ENCODE assay signal across 32 cellular contexts in the genomic region with DNA sequence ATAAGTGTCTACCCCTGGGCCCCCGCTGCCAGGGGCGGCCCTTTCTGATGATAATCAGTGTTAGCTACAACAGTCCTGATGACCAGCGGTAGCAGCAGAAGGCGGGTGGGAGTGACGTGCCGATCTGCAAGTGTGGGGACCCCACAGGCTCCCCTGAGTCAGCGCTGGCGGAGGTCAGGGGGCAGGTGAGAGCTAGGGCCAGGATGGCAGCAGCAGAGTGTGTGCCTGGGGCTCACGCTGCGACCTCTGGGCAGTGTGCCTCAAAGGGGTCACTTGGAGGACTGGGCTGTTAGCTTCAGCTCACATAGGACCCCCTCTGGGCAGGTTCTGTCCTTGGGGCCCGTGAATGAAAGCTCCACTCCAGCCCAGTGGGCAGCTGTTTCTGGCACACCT.
"Had no signal": no experiment of that assay in that cellular context is flagged by ENCODE, and none has a peak within 500 bp of the region (broad histone marks: within the 10 kb centered on the region; RNA-seq: fewer than 3 reads in every experiment).

No MANE protein-coding gene starts in this region.

- H3K27me3 ChIP-seq: Peyer's patch had no signal

- ATAC-seq: activated naive CD8-positive, alpha-beta T cell treated with anti-CD3 and anti-CD28 coated beads, Interleukin-2, amount 50 U/mL, for 24 hours; PC-3 had no signal

- H3K27me3 Mint-ChIP-seq: activated B cell treated with CpG ODN at 0.5 μM for 24 hours; activated CD4-positive, alpha-beta memory T cell treated with anti-CD3 and anti-CD28 coated beads for 36 hours; activated naive CD4-positive, alpha-beta T cell treated with anti-CD3 and anti-CD28 coated beads, Interleukin-2, amount 10 ng/mL, durations not matched to agents 7 days and 5 days; activated naive CD8-positive, alpha-beta T cell; activated naive CD8-positive, alpha-beta T cell treated with anti-CD3 and anti-CD28 coated beads, Interleukin-2, amount 50 U/mL, for 24 hours; brain had no signal

- H3K4me3 Mint-ChIP-seq: activated B cell treated with CpG ODN at 0.5 μM for 24 hours; activated CD4-positive, alpha-beta memory T cell treated with anti-CD3 and anti-CD28 coated beads for 36 hours; activated naive CD4-positive, alpha-beta T cell treated with anti-CD3 and anti-CD28 coated beads, Interleukin-2, amount 10 ng/mL, durations not matched to agents 7 days and 5 days; activated naive CD8-positive, alpha-beta T cell; activated naive CD8-positive, alpha-beta T cell treated with anti-CD3 and anti-CD28 coated beads, Interleukin-2, amount 50 U/mL, for 24 hours; brain had no signal

- H3K36me3 Mint-ChIP-seq: activated CD4-positive, alpha-beta memory T cell treated with anti-CD3 and anti-CD28 coated beads for 36 hours; activated naive CD4-positive, alpha-beta T cell treated with anti-CD3 and anti-CD28 coated beads, Interleukin-2, amount 10 ng/mL, durations not matched to agents 7 days and 5 days; activated naive CD8-positive, alpha-beta T cell; brain had no signal

- H3K4me3 ChIP-seq: Peyer's patch had no signal

- H3K4me1 Mint-ChIP-seq: activated B cell treated with CpG ODN at 0.5 μM for 24 hours; activated naive CD4-positive, alpha-beta T cell treated with anti-CD3 and anti-CD28 coated beads, Interleukin-2, amount 10 ng/mL, durations not matched to agents 7 days and 5 days; activated naive CD8-positive, alpha-beta T cell treated with anti-CD3 and anti-CD28 coated beads, Interleukin-2, amount 50 U/mL, for 24 hours; brain had no signal

- H3K4me1 ChIP-seq: Peyer's patch had no signal

- H3K36me3 ChIP-seq: Peyer's patch had no signal

- H3K9me3 ChIP-seq: Peyer's patch had no signal

- H3K27ac ChIP-seq: Peyer's patch, RWPE1, VCaP had no signal

- H3K9me3 Mint-ChIP-seq: activated B cell treated with CpG ODN at 0.5 μM for 24 hours; activated CD4-positive, alpha-beta memory T cell treated with anti-CD3 and anti-CD28 coated beads for 36 hours; activated naive CD4-positive, alpha-beta T cell treated with anti-CD3 and anti-CD28 coated beads, Interleukin-2, amount 10 ng/mL, durations not matched to agents 7 days and 5 days; activated naive CD8-positive, alpha-beta T cell treated with anti-CD3 and anti-CD28 coated beads, Interleukin-2, amount 50 U/mL, for 24 hours; brain had no signal

- DNase-seq: activated B cell treated with CpG ODN at 0.5 μM for 24 hours; activated CD4-positive, alpha-beta memory T cell treated with anti-CD3 and anti-CD28 coated beads for 36 hours; activated CD4-positive, alpha-beta T cell treated with anti-CD3 and anti-CD28 coated beads for 4 hours; activated CD4-positive, alpha-beta T cell treated with anti-CD3 and anti-CD28 coated beads, Interleukin-2, amount 50 U/mL, for 1 hour; activated CD4-positive, CD25-positive, alpha-beta regulatory T cell treated with anti-CD3 and anti-CD28 coated beads, Interleukin-2, amount 50 U/mL, for 72 hours; activated CD8-positive, alpha-beta memory T cell treated with anti-CD3 and anti-CD28 coated beads, Interleukin-2, amount 50 U/mL, for 4 hours; activated effector memory CD4-positive, alpha-beta T cell treated with Interleukin-2 at 50 U/mL for 16 hours; activated naive CD4-positive, alpha-beta T cell treated with anti-CD3 and anti-CD28 coated beads, Interleukin-2, amount 10 ng/mL, durations not matched to agents 7 days and 5 days; activated naive CD8-positive, alpha-beta T cell treated with anti-CD3 and anti-CD28 coated beads, Interleukin-2, amount 50 U/mL, for 24 hours; activated T-cell treated with anti-CD3 and anti-CD28 coated beads for 4 hours; activated T-cell treated with anti-CD3 and anti-CD28 coated beads, Interleukin-2, amount 50 U/mL, for 48 hours; anterior cingulate cortex; central memory CD4-positive, alpha-beta T cell; Karpas-422; NCI-H1105; NCI-H1417 treated with DMSO at 0.1 percent for 48 hours; NCI-H187 treated with DMSO at 0.1 percent for 48 hours; NCI-H2081; NCI-H2171 treated with DMSO at 0.1 percent for 48 hours; NCI-H345; NCI-H524 treated with DMSO at 0.1 percent for 48 hours; PC-3; Peyer's patch; Right ventricle myocardium superior; SW 1271; T-helper 1 cell; T-helper 2 cell; T-helper 9 cell had no signal

- H3K27ac Mint-ChIP-seq: activated B cell treated with CpG ODN at 0.5 μM for 24 hours; activated CD4-positive, alpha-beta memory T cell treated with anti-CD3 and anti-CD28 coated beads for 36 hours; activated naive CD4-positive, alpha-beta T cell treated with anti-CD3 and anti-CD28 coated beads, Interleukin-2, amount 10 ng/mL, durations not matched to agents 7 days and 5 days; activated naive CD8-positive, alpha-beta T cell; activated naive CD8-positive, alpha-beta T cell treated with anti-CD3 and anti-CD28 coated beads, Interleukin-2, amount 50 U/mL, for 24 hours; brain had no signal
